ENCODE assay signal across 10 cellular contexts in genomic region chr5:97167435-97167834, GRCh38. TPM values are rescaled to one million over a fixed set of nuclear protein-coding genes. Genes with fewer than 3 reads are reported as not detected.
DNase-seq lines count a peak whose midpoint lies in the region; ATAC-seq and TF ChIP-seq lines count a peak whose summit lies in the region.
"Had no signal": no experiment of that assay in that cellular context is flagged by ENCODE, and none has a peak within 500 bp of the region (broad histone marks: within the 10 kb centered on the region; RNA-seq: fewer than 3 reads in every experiment).

No MANE protein-coding gene starts in this region.

- no peaks in the 10 kb centered on the region for H3K27me3 ChIP-seq in ovary

- intact Hi-C loops in Right ventricle myocardium superior (cut with DNase I): loop anchor here (10.0 kb wide), 3 partner anchors 163 to 553 kb away; no protein-coding TSS in a partner anchor
- intact Hi-C loops in ovary (cut with DNase I): loop anchor here in 1 of 4 donors (10.0 kb wide), 3 partner anchors 413 to 1523 kb away; partner anchors contain the start of gene RFESD

- TF ChIP-seq CTCF in GM10248 (IDR thresholded peaks at IDR 0.05; ENCODE audit: control extremely low read depth, extremely low read depth, low read depth, missing control alignments): no peak
- no peak for TF ChIP-seq CTCF in ovary (IDR thresholded peaks at IDR 0.05)

- H3K27me3 Mint-ChIP-seq in activated naive CD8-positive, alpha-beta T cell treated with anti-CD3 and anti-CD28 coated beads for 36 hours: no peaks in the 10 kb centered on the region
- H3K27me3 Mint-ChIP-seq: brain had no signal

- H3K27ac Mint-ChIP-seq in activated naive CD8-positive, alpha-beta T cell treated with anti-CD3 and anti-CD28 coated beads for 36 hours: peak overlapping the region; percentile 73
- H3K27ac Mint-ChIP-seq: brain had no signal

- H3K27ac ChIP-seq in ovary: no peak overlapping the region

- peaks cover 28% of the 10 kb centered on the region for H3K36me3 Mint-ChIP-seq in activated naive CD8-positive, alpha-beta T cell treated with anti-CD3 and anti-CD28 coated beads for 36 hours

- no peaks in the 10 kb centered on the region for H3K36me3 ChIP-seq in ovary

- H3K9me3 ChIP-seq in ovary: no peaks in the 10 kb centered on the region

- CTCF ChIA-PET in GM10248 (lab: Yijun Ruan, JAX): interaction anchor here (1.4 to 10.9 kb wide), 2 partner anchors 417 to 470 kb away, joined by 3 to 110 read pairs; no protein-coding TSS in a partner anchor

- 49 to 64% (median 55%) methylated on average over 6 of the region's 6 CpGs for WGBS in ovary, 3 donors

- H3K4me3 ChIP-seq in ovary: no peak overlapping the region
- H3K4me3 ChIP-seq: skin epidermis had no signal

- no peak for TF ChIP-seq POLR2A in ovary (IDR thresholded peaks at IDR 0.05)

- TF ChIP-seq EP300 in ovary (IDR thresholded peaks at IDR 0.05): no peak

- DNase-seq in GM10248 (ENCODE audit: extremely low spot score): peak; percentile 35
- no peak for DNase-seq in activated naive CD8-positive, alpha-beta T cell treated with anti-CD3 and anti-CD28 coated beads for 36 hours
- DNase-seq in Right ventricle myocardium superior: no peak
- DNase-seq in ovary: no peak
- DNase-seq in NCI-H526 (lab: John Stamatoyannopoulos, UW): no peak
- DNase-seq in stimulated activated CD4-positive, alpha-beta T cell treated with anti-CD3 and anti-CD28 coated beads, Interleukin-15, amount 100 ng/mL, for 24 hours: no peak

- no peaks in the 10 kb centered on the region for H3K9me3 Mint-ChIP-seq in activated naive CD8-positive, alpha-beta T cell treated with anti-CD3 and anti-CD28 coated beads for 36 hours
- H3K9me3 Mint-ChIP-seq: brain had no signal

- peaks cover 26% of the 10 kb centered on the region for H3K4me1 Mint-ChIP-seq in activated naive CD8-positive, alpha-beta T cell treated with anti-CD3 and anti-CD28 coated beads for 36 hours

- no peak overlapping the region for H3K4me3 Mint-ChIP-seq in activated naive CD8-positive, alpha-beta T cell treated with anti-CD3 and anti-CD28 coated beads for 36 hours
- H3K4me3 Mint-ChIP-seq: brain had no signal

- POLR2A ChIA-PET in GM10248 (lab: Yijun Ruan, JAX): no interaction called here

- ATAC-seq in GM19351 (IDR thresholded peaks at IDR 0.05; ENCODE audit: unreplicated experiment) (peak; percentile 89), HG03108 (IDR thresholded peaks at IDR 0.05; ENCODE audit: unreplicated experiment) (peak; percentile 69), Right ventricle myocardium superior (ENCODE audit: poor library complexity) (no peak)

- H3K4me1 ChIP-seq in ovary (ENCODE audit: insufficient read depth): no peaks in the 10 kb centered on the region

RNA-seq across cellular contexts. Expression of gene RIOK2, which starts 15.6 kb away (rescaled TPM):
- total RNA-seq in activated naive CD8-positive, alpha-beta T cell treated with anti-CD3 and anti-CD28 coated beads for 36 hours: 10 to 100 TPM; 47.6 to 50.1 TPM
- total RNA-seq in Right ventricle myocardium superior (21.0 TPM), ovary (10 to 100 TPM; 12.9 to 32.1 (median 23.1) TPM)
- 10 to 100 TPM; 10.9 to 12.4 TPM for polyA plus RNA-seq in ovary

RNA-seq across cellular contexts. Expression of gene LIX1, which starts 25.0 kb away (rescaled TPM):
- not detected for total RNA-seq in activated naive CD8-positive, alpha-beta T cell treated with anti-CD3 and anti-CD28 coated beads for 36 hours
- total RNA-seq in Right ventricle myocardium superior (not detected), ovary (under 1 TPM in 2 of 7 donors, not detected in 5; 0.12 to 0.20 TPM)
- polyA plus RNA-seq in ovary: not detected
